Comparison of ENCODE assay signal across 11 cellular contexts in genomic region chr10:62059424-62059913, GRCh38.
DNase-seq lines count a peak whose midpoint lies in the region; ATAC-seq, FAIRE-seq and TF ChIP-seq lines count a peak whose summit lies in the region.
"Had no signal": no experiment of that assay in that cellular context is flagged by ENCODE, and none has a peak within 500 bp of the region (broad histone marks: within the 10 kb centered on the region; RNA-seq: fewer than 3 reads in every experiment).

No MANE protein-coding gene starts in this region.

- no peak overlapping the region for H3K4me3 ChIP-seq in Caco-2 (ENCODE audit: low read depth, low read length)
- peak overlapping the region in 1 of 4 donors; percentile 26 for H3K4me3 ChIP-seq in esophagus squamous epithelium
- H3K4me3 ChIP-seq in pancreas: no peak overlapping the region

- intact Hi-C loops in Caco-2 (cut with micrococcal nuclease; ENCODE audit: unreplicated experiment) (loop anchor here (1.0 kb wide), 1 partner anchor 8 kb away; no protein-coding TSS in a partner anchor), esophagus squamous epithelium (cut with DNase I) (no loop called here), pancreas (cut with DNase I) (no loop called here)

- TF ChIP-seq POLR2A in esophagus squamous epithelium (IDR thresholded peaks at IDR 0.05): no peak

- FAIRE-seq in pancreas (lab: Jason Lieb, UNC): no peak
- FAIRE-seq: astrocyte, G401.6 had no signal

- ATAC-seq in pancreas (peak in 3 of 4 donors; percentile 34 to 47 (median 40)), GM21717 (IDR thresholded peaks at IDR 0.05; ENCODE audit: unreplicated experiment) (no peak)
- ATAC-seq: naive thymus-derived CD8-positive, alpha-beta T cell had no signal

- CTCF ChIA-PET in Caco-2 (lab: Charles Lee): interaction anchor here (1.2 kb wide), 1 partner anchor 9 kb away, joined by 3 read pairs; no protein-coding TSS in a partner anchor

- H3K27me3 Mint-ChIP-seq in Caco-2 (ENCODE audit: insufficient read depth, unreplicated experiment): no peaks in the 10 kb centered on the region
- H3K27me3 Mint-ChIP-seq: naive thymus-derived CD8-positive, alpha-beta T cell had no signal

- TF ChIP-seq CTCF in Caco-2 (IDR thresholded peaks at IDR 0.05; ENCODE audit: insufficient read depth in 1 of 2, low read depth in 1 of 2, low read length in 1 of 2, severe bottlenecking in 1 of 2, unreplicated experiment in 1 of 2): no peak
- TF ChIP-seq CTCF in esophagus squamous epithelium (IDR thresholded peaks at IDR 0.05): no peak
- TF ChIP-seq CTCF in pancreas (IDR thresholded peaks at IDR 0.05): no peak

- POLR2A ChIA-PET in Caco-2 (lab: Charles Lee): interaction anchor here (1.1 kb wide), 1 partner anchor 10 kb away, joined by 3 read pairs; no protein-coding TSS in a partner anchor

- H3K27ac ChIP-seq in esophagus squamous epithelium (peak overlapping the region; percentile 0 to 96 (median 90)), pancreas (peak overlapping the region in 2 of 4 donors; percentile 7 to 24)

- BruUV-seq in Caco-2 (replicated peaks; lab: Mats Ljungman, UMichigan): TSS peak; percentile 1

- no peaks in the 10 kb centered on the region for H3K27me3 ChIP-seq in Caco-2 (replicated peaks; ENCODE audit: control insufficient read depth, insufficient read depth, low read length)
- H3K27me3 ChIP-seq in esophagus squamous epithelium: no peaks in the 10 kb centered on the region
- H3K27me3 ChIP-seq in pancreas: no peaks in the 10 kb centered on the region

- H3K36me3 ChIP-seq in Caco-2 (ENCODE audit: control insufficient read depth, insufficient read depth, low read length) (peaks cover 11% of the 10 kb centered on the region), esophagus squamous epithelium (peaks cover 0 to 74% (median 3%) of the 10 kb centered on the region in 3 donors), pancreas (no peaks in the 10 kb centered on the region)

- H3K9me3 Mint-ChIP-seq in Caco-2 (ENCODE audit: unreplicated experiment): no peaks in the 10 kb centered on the region

- peaks cover 37% of the 10 kb centered on the region for H3K4me1 ChIP-seq in Caco-2
- H3K4me1 ChIP-seq in esophagus squamous epithelium: peaks cover 6 to 89% (median 30%) of the 10 kb centered on the region in 3 donors
- peaks cover 10 to 25% (median 15%) of the 10 kb centered on the region in 3 donors for H3K4me1 ChIP-seq in pancreas

- H3K27ac Mint-ChIP-seq in Caco-2 (ENCODE audit: unreplicated experiment): peak overlapping the region; percentile 4

- no peak for DNase-seq in Caco-2
- peak; percentile 59 for DNase-seq in OCI-M1 (lab: John Stamatoyannopoulos, UW)
- DNase-seq in esophagus squamous epithelium (lab: John Stamatoyannopoulos, UW): no peak
- no peak for DNase-seq in pancreas
- DNase-seq in activated gamma-delta T cell treated with Interleukin-2 at 50 U/mL for 16 hours: no peak
- no peak for DNase-seq in ureter (ENCODE audit: low spot score)
- no peak for DNase-seq in T-helper 9 cell
- DNase-seq: naive thymus-derived CD8-positive, alpha-beta T cell had no signal

- WGBS in esophagus squamous epithelium, 2 donors: 41 to 49% methylated on average over 4 of the region's 4 CpGs
- 26 to 32% methylated on average over 4 of the region's 4 CpGs for WGBS in pancreas, 2 donors

- H3K9me3 ChIP-seq in Caco-2 (no peaks in the 10 kb centered on the region), esophagus squamous epithelium (no peaks in the 10 kb centered on the region), pancreas (no peaks in the 10 kb centered on the region)

- no peak overlapping the region for H3K4me3 Mint-ChIP-seq in Caco-2 (ENCODE audit: unreplicated experiment)
- H3K4me3 Mint-ChIP-seq: naive thymus-derived CD8-positive, alpha-beta T cell had no signal

- H3K36me3 Mint-ChIP-seq in Caco-2 (ENCODE audit: insufficient read depth, unreplicated experiment): peaks cover 100% of the 10 kb centered on the region

- H3K4me1 Mint-ChIP-seq in Caco-2 (ENCODE audit: low read depth, unreplicated experiment): peaks cover 60% of the 10 kb centered on the region
